11 cellular contexts compared by ENCODE assay signal in genomic region chr17:59093702-59094231, GRCh38. TPM values are rescaled to one million over a fixed set of nuclear protein-coding genes. Genes with fewer than 3 reads are reported as not detected.
DNase-seq lines count a peak whose midpoint lies in the region; ATAC-seq, FAIRE-seq and TF ChIP-seq lines count a peak whose summit lies in the region.
"Had no signal": no experiment of that assay in that cellular context is flagged by ENCODE, and none has a peak within 500 bp of the region (broad histone marks: within the 10 kb centered on the region; RNA-seq: fewer than 3 reads in every experiment).

No MANE protein-coding gene starts in this region.

- intact Hi-C loops in right cardiac atrium (cut with DNase I) = no loop called here
- intact Hi-C loops in activated CD4-positive, alpha-beta T cell treated with anti-CD3 and anti-CD28 coated beads, Interleukin-2, amount 10 ng/mL, durations not matched to agents 24 days and 14 days (cut with micrococcal nuclease) = no loop called here

- TF ChIP-seq CTCF in HFF-Myc (IDR thresholded peaks at IDR 0.05; ENCODE audit: low read depth, low read length, missing control alignments) (no peak), suprapubic skin (IDR thresholded peaks at IDR 0.05) (no peak), neural progenitor cell (IDR thresholded peaks at IDR 0.05) (no peak)

- ATAC-seq in right cardiac atrium = peak; percentile 73 to 79
- ATAC-seq: activated naive CD8-positive, alpha-beta T cell treated with anti-CD3 and anti-CD28 coated beads, Interleukin-2, amount 50 U/mL, for 24 hours; T-cell had no signal

- no peaks in the 10 kb centered on the region for H3F3A ChIP-seq in neural progenitor cell (ENCODE audit: low read depth)

- 15% methylated on average over 8 of the region's 8 CpGs for WGBS in right cardiac atrium
- 23% methylated on average over 8 of the region's 8 CpGs for WGBS in suprapubic skin

- no peak overlapping the region for H3K9ac ChIP-seq in neural progenitor cell

- H4K20me1 ChIP-seq in neural progenitor cell (ENCODE audit: low read depth) = peaks cover 11% of the 10 kb centered on the region

- no peaks in the 10 kb centered on the region for H3K27me3 ChIP-seq in right cardiac atrium (ENCODE audit: control insufficient read depth, insufficient read depth)
- H3K27me3 ChIP-seq in suprapubic skin = no peaks in the 10 kb centered on the region
- no peaks in the 10 kb centered on the region for H3K27me3 ChIP-seq in neural progenitor cell

- no peak overlapping the region for H3K4me2 ChIP-seq in neural progenitor cell

- DNase-seq in HFF-Myc (ENCODE audit: extremely low read depth, low read depth) (peak; percentile 72), right cardiac atrium (peak in 2 of 3 donors; percentile 56 to 72), suprapubic skin (ENCODE audit: low spot score in 2 of 2) (no peak), neural progenitor cell (ENCODE audit: low spot score) (no peak), NCI-H446 (lab: John Stamatoyannopoulos, UW) (no peak), frontal cortex (ENCODE audit: low spot score in 2 of 2) (no peak)
- no peak for DNase-seq in activated CD4-positive, alpha-beta T cell treated with anti-CD3 and anti-CD28 coated beads, Interleukin-2, amount 10 ng/mL, durations not matched to agents 24 days and 14 days
- DNase-seq: activated naive CD8-positive, alpha-beta T cell treated with anti-CD3 and anti-CD28 coated beads, Interleukin-2, amount 50 U/mL, for 24 hours; T-cell had no signal

- TF ChIP-seq POLR2A in suprapubic skin (IDR thresholded peaks at IDR 0.05) = no peak

- H2AFZ ChIP-seq in neural progenitor cell (replicated peaks) = no peak overlapping the region

- FAIRE-seq in frontal cortex (lab: Jason Lieb, UNC) = no peak

- peak overlapping the region; percentile 29 for H3K27ac ChIP-seq in angular gyrus (ENCODE audit: low read depth, low read length)
- no peak overlapping the region for H3K27ac ChIP-seq in right cardiac atrium (ENCODE audit: low read length)
- peak overlapping the region; percentile 27 for H3K27ac ChIP-seq in suprapubic skin
- no peak overlapping the region for H3K27ac ChIP-seq in neural progenitor cell

- H3K79me2 ChIP-seq in neural progenitor cell (ENCODE audit: low read depth) = peaks cover 76% of the 10 kb centered on the region

- no peaks in the 10 kb centered on the region for H3K9me3 ChIP-seq in right cardiac atrium (ENCODE audit: control insufficient read depth, low read length)
- H3K9me3 ChIP-seq in suprapubic skin = no peaks in the 10 kb centered on the region
- H3K9me3 ChIP-seq in neural progenitor cell (ENCODE audit: low read depth) = no peaks in the 10 kb centered on the region

- H3K4me3 ChIP-seq in HFF-Myc (replicated peaks; ENCODE audit: low read depth, low read length) (no peak overlapping the region), right cardiac atrium (ENCODE audit: low read length) (peak overlapping the region; percentile 15), suprapubic skin (no peak overlapping the region), neural progenitor cell (no peak overlapping the region)

- H3K4me1 ChIP-seq in right cardiac atrium (ENCODE audit: control insufficient read depth, insufficient read depth, low read length) = peaks cover 3% of the 10 kb centered on the region
- peaks cover 7% of the 10 kb centered on the region for H3K4me1 ChIP-seq in suprapubic skin
- H3K4me1 ChIP-seq in neural progenitor cell = no peaks in the 10 kb centered on the region

- H3K36me3 ChIP-seq in suprapubic skin (peaks cover 13% of the 10 kb centered on the region), neural progenitor cell (no peaks in the 10 kb centered on the region)

- H3K4me1 Mint-ChIP-seq in activated CD4-positive, alpha-beta T cell treated with anti-CD3 and anti-CD28 coated beads, Interleukin-2, amount 10 ng/mL, durations not matched to agents 24 days and 14 days = peaks cover 15% of the 10 kb centered on the region
- no peaks in the 10 kb centered on the region for H3K4me1 Mint-ChIP-seq in neural progenitor cell
- H3K4me1 Mint-ChIP-seq: neural crest cell had no signal

- no peak overlapping the region for H3K4me3 Mint-ChIP-seq in activated CD4-positive, alpha-beta T cell treated with anti-CD3 and anti-CD28 coated beads, Interleukin-2, amount 10 ng/mL, durations not matched to agents 24 days and 14 days
- no peak overlapping the region for H3K4me3 Mint-ChIP-seq in neural progenitor cell
- H3K4me3 Mint-ChIP-seq: activated naive CD8-positive, alpha-beta T cell treated with anti-CD3 and anti-CD28 coated beads, Interleukin-2, amount 50 U/mL, for 24 hours; neural crest cell; T-cell had no signal

- no peak overlapping the region for H3K27ac Mint-ChIP-seq in activated CD4-positive, alpha-beta T cell treated with anti-CD3 and anti-CD28 coated beads, Interleukin-2, amount 10 ng/mL, durations not matched to agents 24 days and 14 days
- no peak overlapping the region for H3K27ac Mint-ChIP-seq in neural progenitor cell
- H3K27ac Mint-ChIP-seq: activated naive CD8-positive, alpha-beta T cell treated with anti-CD3 and anti-CD28 coated beads, Interleukin-2, amount 50 U/mL, for 24 hours; T-cell had no signal

- no peaks in the 10 kb centered on the region for H3K27me3 Mint-ChIP-seq in activated CD4-positive, alpha-beta T cell treated with anti-CD3 and anti-CD28 coated beads, Interleukin-2, amount 10 ng/mL, durations not matched to agents 24 days and 14 days
- peaks cover 2% of the 10 kb centered on the region for H3K27me3 Mint-ChIP-seq in neural progenitor cell (ENCODE audit: insufficient read depth, low read depth)
- H3K27me3 Mint-ChIP-seq: activated naive CD8-positive, alpha-beta T cell treated with anti-CD3 and anti-CD28 coated beads, Interleukin-2, amount 50 U/mL, for 24 hours; T-cell had no signal

- H3K36me3 Mint-ChIP-seq in activated CD4-positive, alpha-beta T cell treated with anti-CD3 and anti-CD28 coated beads, Interleukin-2, amount 10 ng/mL, durations not matched to agents 24 days and 14 days (ENCODE audit: low read depth) = peaks cover 31% of the 10 kb centered on the region
- H3K36me3 Mint-ChIP-seq in neural progenitor cell = peaks cover 13% of the 10 kb centered on the region

- TF ChIP-seq EP300 in suprapubic skin (IDR thresholded peaks at IDR 0.05) = no peak

- no peaks in the 10 kb centered on the region for H3K9me3 Mint-ChIP-seq in activated CD4-positive, alpha-beta T cell treated with anti-CD3 and anti-CD28 coated beads, Interleukin-2, amount 10 ng/mL, durations not matched to agents 24 days and 14 days
- peaks cover 7% of the 10 kb centered on the region for H3K9me3 Mint-ChIP-seq in neural progenitor cell
- H3K9me3 Mint-ChIP-seq: activated naive CD8-positive, alpha-beta T cell treated with anti-CD3 and anti-CD28 coated beads, Interleukin-2, amount 50 U/mL, for 24 hours; T-cell had no signal

RNA-seq across cellular contexts. Expression of gene TRIM37, which starts 12.9 kb away (rescaled TPM):
- 10 to 100 TPM; 17.0 to 18.0 (median 17.9) TPM for total RNA-seq in right cardiac atrium
- polyA plus RNA-seq in right cardiac atrium = 6.5 TPM
- 10 to 100 TPM; 11.1 to 18.3 (median 14.6) TPM for total RNA-seq in suprapubic skin
- total RNA-seq in activated CD4-positive, alpha-beta T cell treated with anti-CD3 and anti-CD28 coated beads, Interleukin-2, amount 10 ng/mL, durations not matched to agents 24 days and 14 days = 26.5 and 29.3 TPM in 2 replicates
- total RNA-seq in neural progenitor cell (ENCODE audit: low replicate concordance) = 68.4 and 86.4 TPM in 2 replicates
- 134 TPM for total RNA-seq in frontal cortex

Comparison
In these comparisons a context has a peak if more than half of its experiments do, and no peak if none do; other contexts are left out.
1. DNase-seq: peak in HFF-Myc (single experiment) and right cardiac atrium (2 of 3); none in suprapubic skin (0 of 2), activated CD4-positive, alpha-beta T cell treated with anti-CD3 and anti-CD28 coated beads, Interleukin-2, amount 10 ng/mL, durations not matched to agents 24 days and 14 days (single experiment), neural progenitor cell (single experiment), NCI-H446 (0 of 2) and frontal cortex (0 of 2).
2. H3K27ac ChIP-seq: peak in angular gyrus (single experiment) and suprapubic skin (single experiment); none in right cardiac atrium (single experiment) and neural progenitor cell (single experiment).